18 cellular contexts compared by ENCODE assay signal in genomic region chr22:46386312-46386711, GRCh38. TPM values are rescaled to one million over a fixed set of nuclear protein-coding genes. Genes with fewer than 3 reads are reported as not detected.
DNase-seq lines count a peak whose midpoint lies in the region; ATAC-seq, FAIRE-seq and TF ChIP-seq lines count a peak whose summit lies in the region.
"Had no signal": no experiment of that assay in that cellular context is flagged by ENCODE, and none has a peak within 500 bp of the region (broad histone marks: within the 10 kb centered on the region; RNA-seq: fewer than 3 reads in every experiment).

No MANE protein-coding gene starts in this region.

- no peak overlapping the region for H3K9ac ChIP-seq in kidney (ENCODE audit: low read length in 2 of 2)

- TF ChIP-seq CTCF in WTC11 (IDR thresholded peaks at IDR 0.05) = peak; percentile 36; the same call in 1 of the 2 replicates
- no peak for TF ChIP-seq CTCF in kidney (IDR thresholded peaks at IDR 0.05; ENCODE audit: borderline replicate concordance, extremely low read depth, insufficient read depth)

- H3K4me1 Mint-ChIP-seq in activated naive CD4-positive, alpha-beta T cell treated with anti-CD3 and anti-CD28 coated beads, Interleukin-2, amount 50 U/mL, for 24 hours = no peaks in the 10 kb centered on the region
- H3K4me1 Mint-ChIP-seq in activated naive CD4-positive, alpha-beta T cell treated with anti-CD3 and anti-CD28 coated beads for 36 hours (ENCODE audit: low read depth) = no peaks in the 10 kb centered on the region
- H3K4me1 Mint-ChIP-seq in WTC11 = 0 out of 2 replicates have a peak, but pooled peaks cover 3% of the 10 kb centered on the region
- H3K4me1 Mint-ChIP-seq: CD14-positive monocyte had no signal

- H3K27me3 Mint-ChIP-seq in activated naive CD4-positive, alpha-beta T cell treated with anti-CD3 and anti-CD28 coated beads, Interleukin-2, amount 50 U/mL, for 24 hours = no peaks in the 10 kb centered on the region
- no peaks in the 10 kb centered on the region for H3K27me3 Mint-ChIP-seq in activated naive CD4-positive, alpha-beta T cell treated with anti-CD3 and anti-CD28 coated beads for 36 hours (ENCODE audit: low read depth)
- H3K27me3 Mint-ChIP-seq in WTC11 (ENCODE audit: low read depth) = no peaks in the 10 kb centered on the region

- peaks cover 0 to 5% of the 10 kb centered on the region in 2 donors for H3K4me1 ChIP-seq in kidney (ENCODE audit: control insufficient read depth in 1 of 2, insufficient read depth in 1 of 2, low read depth in 1 of 2, low read length in 2 of 2)
- H3K4me1 ChIP-seq: colonic mucosa had no signal

- peak overlapping the region; percentile 8 for H3K27ac Mint-ChIP-seq in activated naive CD4-positive, alpha-beta T cell treated with anti-CD3 and anti-CD28 coated beads, Interleukin-2, amount 50 U/mL, for 24 hours
- no peak overlapping the region for H3K27ac Mint-ChIP-seq in activated naive CD4-positive, alpha-beta T cell treated with anti-CD3 and anti-CD28 coated beads for 36 hours
- H3K27ac Mint-ChIP-seq in WTC11 = no peak overlapping the region
- H3K27ac Mint-ChIP-seq: CD14-positive monocyte had no signal

- intact Hi-C loops in activated naive CD4-positive, alpha-beta T cell treated with anti-CD3 and anti-CD28 coated beads for 36 hours (cut with micrococcal nuclease) = no loop called here
- intact Hi-C loops in kidney (cut with DNase I) = no loop called here

- DNase-seq in activated naive CD4-positive, alpha-beta T cell treated with anti-CD3 and anti-CD28 coated beads for 36 hours = no peak
- DNase-seq in WTC11 (ENCODE audit: low spot score) (peak; percentile 60), kidney (peak; percentile 69), HCEC 1CT (no peak), C1 segment of cervical spinal cord (lab: John Stamatoyannopoulos, UW) (no peak), COR-L47 (lab: John Stamatoyannopoulos, UW) (no peak)
- DNase-seq: activated CD8-positive, alpha-beta memory T cell treated with anti-CD3 and anti-CD28 coated beads, Interleukin-2, amount 50 U/mL, for 48 hours; activated effector memory CD4-positive, alpha-beta T cell treated with Interleukin-2 at 50 U/mL for 16 hours; colonic mucosa; DMS 273 treated with DMSO at 0.1 percent for 48 hours; GF-D8; NCI-H1417 treated with DMSO at 0.1 percent for 48 hours; SIG-M5; stimulated activated CD4-positive, alpha-beta T cell treated with anti-CD3 and anti-CD28 coated beads, Interleukin-4, amount 100 ng/mL, for 4 hours had no signal

- H3K9me3 Mint-ChIP-seq in activated naive CD4-positive, alpha-beta T cell treated with anti-CD3 and anti-CD28 coated beads, Interleukin-2, amount 50 U/mL, for 24 hours = no peaks in the 10 kb centered on the region
- no peaks in the 10 kb centered on the region for H3K9me3 Mint-ChIP-seq in activated naive CD4-positive, alpha-beta T cell treated with anti-CD3 and anti-CD28 coated beads for 36 hours
- H3K9me3 Mint-ChIP-seq in WTC11 = peaks cover 6% of the 10 kb centered on the region

- peaks cover 2 to 8% of the 10 kb centered on the region in 2 donors for H3K36me3 ChIP-seq in kidney (ENCODE audit: control insufficient read depth in 1 of 2, insufficient read depth in 2 of 2, low read length in 2 of 2)
- H3K36me3 ChIP-seq: colonic mucosa had no signal

- H3K36me3 Mint-ChIP-seq in activated naive CD4-positive, alpha-beta T cell treated with anti-CD3 and anti-CD28 coated beads, Interleukin-2, amount 50 U/mL, for 24 hours = no peaks in the 10 kb centered on the region
- H3K36me3 Mint-ChIP-seq in activated naive CD4-positive, alpha-beta T cell treated with anti-CD3 and anti-CD28 coated beads for 36 hours (ENCODE audit: low read depth) = no peaks in the 10 kb centered on the region
- H3K36me3 Mint-ChIP-seq in WTC11 = peaks cover 9% of the 10 kb centered on the region
- H3K36me3 Mint-ChIP-seq: CD14-positive monocyte had no signal

- CTCF ChIA-PET in activated naive CD4-positive, alpha-beta T cell treated with anti-CD3 and anti-CD28 coated beads for 36 hours (lab: Charles Lee) = interaction anchor here (0.7 kb wide), 1 partner anchor 391 kb away, joined by 3 read pairs; no protein-coding TSS in a partner anchor
- CTCF ChIA-PET in WTC11 (lab: Charles Lee) = interaction anchor here (0.8 to 1.7 kb wide), 3 partner anchors 9 to 147 kb away, joined by 3 to 10 read pairs (median 4); no protein-coding TSS in a partner anchor

- H3K9me3 ChIP-seq in kidney (ENCODE audit: control insufficient read depth in 1 of 2, low read length in 2 of 2) = no peaks in the 10 kb centered on the region
- H3K9me3 ChIP-seq: colonic mucosa had no signal

- FAIRE-seq in kidney (lab: Jason Lieb, UNC) = no peak
- FAIRE-seq: GM12892 had no signal

- POLR2A ChIA-PET in WTC11 (lab: Charles Lee) = no interaction called here

- peak; percentile 77 for ATAC-seq in WTC11
- ATAC-seq in HG03025 (IDR thresholded peaks at IDR 0.05; ENCODE audit: low FRiP score, unreplicated experiment) = no peak

- no peak overlapping the region for H3K27ac ChIP-seq in kidney (ENCODE audit: low read depth in 2 of 2, low read length in 2 of 2)
- H3K27ac ChIP-seq: colonic mucosa had no signal

- no peak overlapping the region for H3K4me3 Mint-ChIP-seq in activated naive CD4-positive, alpha-beta T cell treated with anti-CD3 and anti-CD28 coated beads, Interleukin-2, amount 50 U/mL, for 24 hours
- H3K4me3 Mint-ChIP-seq in activated naive CD4-positive, alpha-beta T cell treated with anti-CD3 and anti-CD28 coated beads for 36 hours = no peak overlapping the region
- H3K4me3 Mint-ChIP-seq in WTC11 = no peak overlapping the region
- H3K4me3 Mint-ChIP-seq: CD14-positive monocyte had no signal

- H3K4me3 ChIP-seq in kidney (ENCODE audit: low read length in 2 of 2) = no peak overlapping the region
- H3K4me3 ChIP-seq: colonic mucosa had no signal

TF ChIP-seq in WTC11, 78 proteins besides CTCF, POLR2A, EP300 and RAD21 (continues in another document):
- TF ChIP-seq TCF7 (CRISPR knock-in tag; IDR thresholded peaks at IDR 0.05; ENCODE audit: low read depth) (no peak), ZBTB43 (CRISPR knock-in tag; IDR thresholded peaks at IDR 0.05) (no peak), ZNF281 (CRISPR knock-in tag; IDR thresholded peaks at IDR 0.05) (no peak), PRRX2 (CRISPR knock-in tag; IDR thresholded peaks at IDR 0.05) (no peak), ATF2 (CRISPR knock-in tag; IDR thresholded peaks at IDR 0.05; ENCODE audit: borderline replicate concordance, low read depth) (no peak), SP1 (CRISPR knock-in tag; conservative IDR thresholded peaks at IDR 0.05) (no peak), NFYB (CRISPR knock-in tag; conservative IDR thresholded peaks at IDR 0.05; ENCODE audit: low read depth) (no peak), USF1 (CRISPR knock-in tag; IDR thresholded peaks at IDR 0.05) (no peak), ELF4 (CRISPR knock-in tag; IDR thresholded peaks at IDR 0.05; ENCODE audit: low read depth) (no peak), ZNF423 (CRISPR knock-in tag; IDR thresholded peaks at IDR 0.05) (no peak), HMGA2 (CRISPR knock-in tag; IDR thresholded peaks at IDR 0.05) (no peak)

RNA-seq across cellular contexts. Expression of gene TRMU, which starts 50.8 kb away (rescaled TPM):
- 10 to 100 TPM; 57.4 TPM for total RNA-seq in activated naive CD4-positive, alpha-beta T cell treated with anti-CD3 and anti-CD28 coated beads for 36 hours
- total RNA-seq in WTC11 (2021) = 62.4 to 103 TPM (median 64.6 TPM) in 3 replicates
- 40.5 TPM for total RNA-seq in kidney
- 41.1 TPM for polyA plus RNA-seq in kidney (ENCODE audit: insufficient read depth, low read depth, low replicate concordance)

Comparison
In these comparisons a context has a peak if more than half of its experiments do, and no peak if none do; other contexts are left out.
1. DNase-seq: peak in WTC11 (single experiment) and kidney (single experiment); none in activated naive CD4-positive, alpha-beta T cell treated with anti-CD3 and anti-CD28 coated beads for 36 hours (single experiment), HCEC 1CT (single experiment), C1 segment of cervical spinal cord (0 of 14) and COR-L47 (single experiment).